In the genomic region with DNA sequence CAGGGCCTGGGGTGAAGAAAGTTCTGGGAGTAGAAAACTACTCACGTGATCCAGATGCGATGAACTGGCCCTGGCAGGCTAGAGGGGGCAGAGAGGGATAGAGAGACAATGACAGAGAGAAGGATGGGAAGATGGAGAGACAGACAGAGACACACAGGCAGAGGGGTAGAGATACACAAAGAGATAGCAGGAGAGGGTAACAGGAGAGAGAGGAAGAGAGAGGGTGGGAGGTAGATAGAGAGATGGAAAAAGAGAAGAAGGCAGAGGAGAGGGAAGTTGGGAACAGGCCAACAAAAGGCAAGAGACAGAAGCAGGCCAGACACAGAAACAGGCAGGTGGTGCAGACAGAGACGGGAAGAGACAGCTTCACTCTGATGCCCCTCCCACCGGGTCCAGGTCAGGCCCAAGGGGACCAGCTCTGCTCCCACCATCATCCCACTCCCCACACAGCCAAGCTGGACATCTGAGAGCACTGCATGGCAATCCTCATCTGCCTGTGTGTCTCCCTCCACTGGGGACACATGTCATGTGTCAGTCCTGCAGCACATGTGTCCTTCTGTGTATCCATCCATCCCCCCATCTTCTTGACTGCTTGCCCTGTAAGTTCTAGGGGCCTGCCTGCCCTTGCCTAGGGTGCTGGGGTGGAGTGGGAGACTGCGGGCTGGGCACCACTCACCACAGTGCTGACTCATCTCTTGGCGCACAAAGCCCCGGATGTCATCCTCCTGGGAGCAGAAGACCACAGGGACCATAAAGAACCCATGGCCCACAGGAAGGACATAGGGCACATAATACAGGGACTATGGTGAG, we compare ENCODE assay signal across 11 cellular contexts. TPM values are rescaled to one million over a fixed set of nuclear protein-coding genes. Genes with fewer than 3 reads are reported as not detected.
DNase-seq lines count a peak whose midpoint lies in the region; ATAC-seq, FAIRE-seq and TF ChIP-seq lines count a peak whose summit lies in the region.
"Had no signal": no experiment of that assay in that cellular context is flagged by ENCODE, and none has a peak within 500 bp of the region (broad histone marks: within the 10 kb centered on the region; RNA-seq: fewer than 3 reads in every experiment).

No MANE protein-coding gene starts in this region.

- no peak for TF ChIP-seq POLR2A in H54 (IDR thresholded peaks at IDR 0.05; ENCODE audit: low read depth, low read length)

- H3K27ac Mint-ChIP-seq in T-helper 17 cell: peak overlapping the region; percentile 67

- peaks cover 16% of the 10 kb centered on the region for H3K4me1 Mint-ChIP-seq in T-helper 17 cell

- DNase-seq in ACHN (peak; percentile 64), H54 (ENCODE audit: insufficient read length, low spot score) (peak; percentile 90), T-helper 17 cell (no peak), fibroblast of mammary gland (ENCODE audit: low read depth) (peak; percentile 74), activated gamma-delta T cell treated with Interleukin-2 at 50 U/mL for 16 hours (no peak)
- DNase-seq: activated CD8-positive, alpha-beta memory T cell treated with anti-CD3 and anti-CD28 coated beads for 24 hours; head of caudate nucleus; psoas muscle had no signal

- no peak overlapping the region for H3K4me3 ChIP-seq in fibroblast of mammary gland (ENCODE audit: control insufficient read depth, low read depth, low read length)
- H3K4me3 ChIP-seq: psoas muscle had no signal

- FAIRE-seq in H54 (lab: Jason Lieb, UNC): no peak

- no peaks in the 10 kb centered on the region for H3K36me3 Mint-ChIP-seq in T-helper 17 cell (ENCODE audit: low read depth)

- in situ Hi-C loops in ACHN (cut with HindIII; ENCODE audit: low pct_ligation_motif_present, low pct_unique_long_range_greater_than_20kb, low sequenced_read_pairs): no loop called here

- TF ChIP-seq CTCF in fibroblast of mammary gland (conservative IDR thresholded peaks at IDR 0.05; ENCODE audit: control insufficient read depth, insufficient read depth, low read depth, low read length): no peak

- no peak overlapping the region for H3K4me3 Mint-ChIP-seq in T-helper 17 cell

- H3K27me3 Mint-ChIP-seq in T-helper 17 cell: no peaks in the 10 kb centered on the region

- no peaks in the 10 kb centered on the region for H3K9me3 ChIP-seq in T-helper 17 cell (ENCODE audit: control insufficient read depth, low read length, poor library complexity, severe bottlenecking)
- H3K9me3 ChIP-seq: psoas muscle had no signal

- no peak for ATAC-seq in T-helper 17 cell
- ATAC-seq in GM21529 (IDR thresholded peaks at IDR 0.05; ENCODE audit: unreplicated experiment): no peak
- ATAC-seq in GM18873 (IDR thresholded peaks at IDR 0.05; ENCODE audit: low FRiP score, unreplicated experiment): no peak
- ATAC-seq in GM18858 (IDR thresholded peaks at IDR 0.05; ENCODE audit: unreplicated experiment): no peak

RNA-seq across cellular contexts. Expression of a gene that starts 2.2 kb away (rescaled TPM):
- not detected for total RNA-seq in T-helper 17 cell

RNA-seq across cellular contexts. Expression of a gene that starts 9.2 kb away (rescaled TPM):
- 1 to 10 TPM; 1.6 to 3.3 TPM for total RNA-seq in T-helper 17 cell

RNA-seq across cellular contexts. Expression of a gene that starts 29.3 kb away (rescaled TPM):
- total RNA-seq in T-helper 17 cell: under 1 TPM; 0.73 to 0.94 TPM

RNA-seq across cellular contexts. Expression of a gene that starts 43.6 kb away (rescaled TPM):
- total RNA-seq in T-helper 17 cell: 10 to 100 TPM; 86.1 to 92.1 TPM

RNA-seq across cellular contexts. Expression of a gene that starts 55.8 kb away (rescaled TPM):
- total RNA-seq in T-helper 17 cell: under 1 TPM in 1 of 2 donors, not detected in 1; 0.55 TPM
- total RNA-seq: psoas muscle had no signal

Comparison
In these comparisons a context has a peak if more than half of its experiments do, and no peak if none do; other contexts are left out.
1. DNase-seq: peak in ACHN (single experiment), H54 (single experiment) and fibroblast of mammary gland (single experiment); none in T-helper 17 cell (0 of 3) and activated gamma-delta T cell treated with Interleukin-2 at 50 U/mL for 16 hours (single experiment).